Comparison of ENCODE assay signal across 17 cellular contexts in the genomic region with DNA sequence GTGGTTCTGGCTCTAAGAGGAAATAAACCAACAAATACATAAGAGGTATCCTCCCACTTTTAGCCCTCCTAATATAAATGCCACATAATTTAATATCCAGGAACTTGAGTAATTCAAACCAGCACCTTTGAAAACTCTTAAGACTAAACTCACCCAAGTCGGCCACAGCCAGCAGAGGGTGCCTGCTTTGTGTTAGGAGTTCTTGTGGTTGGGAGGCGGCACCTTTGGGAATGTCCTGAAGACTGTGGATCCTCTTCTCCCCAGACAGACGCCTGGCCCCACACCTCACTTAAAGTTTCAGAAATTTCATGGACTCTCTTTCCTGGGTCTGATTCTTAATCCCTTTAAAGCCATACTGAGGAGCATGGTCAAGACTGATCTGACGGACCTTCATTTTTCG.
DNase-seq lines count a peak whose midpoint lies in the region; ATAC-seq and TF ChIP-seq lines count a peak whose summit lies in the region.
"Had no signal": no experiment of that assay in that cellular context is flagged by ENCODE, and none has a peak within 500 bp of the region (broad histone marks: within the 10 kb centered on the region; RNA-seq: fewer than 3 reads in every experiment).

No MANE protein-coding gene starts in this region.

- no peak overlapping the region for H3K4me3 Mint-ChIP-seq in WTC11
- H3K4me3 Mint-ChIP-seq: activated naive CD8-positive, alpha-beta T cell had no signal

- H3K27ac Mint-ChIP-seq in WTC11 = 0 out of 2 replicates have a peak overlapping the region, but pooled peaks have one; percentile 27
- H3K27ac Mint-ChIP-seq: activated naive CD8-positive, alpha-beta T cell had no signal

- no peak for DNase-seq in AG04449 (ENCODE audit: low read depth, low spot score)
- peak; percentile 13 for DNase-seq in HK-2 (ENCODE audit: unreplicated experiment)
- DNase-seq in WTC11 (ENCODE audit: low spot score) = no peak
- peak; percentile 58 for DNase-seq in glomerular visceral epithelial cell (ENCODE audit: extremely low spot score)
- DNase-seq in NCI-H446 treated with DMSO at 0.1 percent for 48 hours (lab: John Stamatoyannopoulos, UW) = no peak
- no peak for DNase-seq in NCI-H146 (lab: John Stamatoyannopoulos, UW)
- DNase-seq in HEK293T (ENCODE audit: extremely low spot score) = no peak
- DNase-seq: GDM1; glutamatergic neuron; MM.1S; NCI-H2171 treated with DMSO at 0.1 percent for 48 hours; OCI-M1; stimulated activated CD4-positive, alpha-beta T cell treated with anti-CD3 and anti-CD28 coated beads, Interleukin-4, amount 100 ng/mL, for 24 hours; stimulated activated naive CD4-positive, alpha-beta T cell treated with Interleukin-2 at 50 U/mL for 16 hours had no signal

- H3K4me1 Mint-ChIP-seq in WTC11 = peaks cover 15% of the 10 kb centered on the region

- TF ChIP-seq CTCF in AG04449 (IDR thresholded peaks at IDR 0.05; ENCODE audit: insufficient read depth, low read length, missing control alignments) (peak; percentile 42), WTC11 (IDR thresholded peaks at IDR 0.05) (no peak)

- CTCF ChIA-PET in AG04449 (lab: Yijun Ruan, JAX) (interaction anchor here (0.9 to 1.2 kb wide), 3 partner anchors 12 to 172 kb away, joined by 3 read pairs; no protein-coding TSS in a partner anchor), WTC11 (lab: Charles Lee) (no interaction called here), HEK293T (lab: Yijun Ruan, JAX) (no interaction called here)

- ATAC-seq in WTC11 (peak; percentile 44; the same call in 1 of the 2 replicates), GM18873 (IDR thresholded peaks at IDR 0.05; ENCODE audit: low FRiP score, unreplicated experiment) (no peak)

- no peaks in the 10 kb centered on the region for H3K9me3 Mint-ChIP-seq in WTC11

- no peak overlapping the region for H3K4me3 ChIP-seq in AG04449 (ENCODE audit: low read depth, low read length)
- H3K4me3 ChIP-seq: BLaER1 had no signal

- H3K27me3 Mint-ChIP-seq in WTC11 (ENCODE audit: low read depth) = no peaks in the 10 kb centered on the region
- H3K27me3 Mint-ChIP-seq: activated naive CD8-positive, alpha-beta T cell had no signal

- POLR2A ChIA-PET in AG04449 (lab: Yijun Ruan, JAX) (no interaction called here), WTC11 (lab: Charles Lee) (no interaction called here), HEK293T (lab: Yijun Ruan, JAX) (no interaction called here)

- H3K36me3 Mint-ChIP-seq in WTC11 = peaks cover 2% of the 10 kb centered on the region; the same call in 1 of the 2 replicates

TF ChIP-seq in WTC11, 78 proteins besides CTCF, POLR2A, EP300 and RAD21 (continues in another document):
- TF ChIP-seq ZNF232 (CRISPR knock-in tag; IDR thresholded peaks at IDR 0.05) = no peak
- TF ChIP-seq AFF4 (CRISPR knock-in tag; IDR thresholded peaks at IDR 0.05; ENCODE audit: borderline replicate concordance) = no peak
- TF ChIP-seq, protein P1, sequence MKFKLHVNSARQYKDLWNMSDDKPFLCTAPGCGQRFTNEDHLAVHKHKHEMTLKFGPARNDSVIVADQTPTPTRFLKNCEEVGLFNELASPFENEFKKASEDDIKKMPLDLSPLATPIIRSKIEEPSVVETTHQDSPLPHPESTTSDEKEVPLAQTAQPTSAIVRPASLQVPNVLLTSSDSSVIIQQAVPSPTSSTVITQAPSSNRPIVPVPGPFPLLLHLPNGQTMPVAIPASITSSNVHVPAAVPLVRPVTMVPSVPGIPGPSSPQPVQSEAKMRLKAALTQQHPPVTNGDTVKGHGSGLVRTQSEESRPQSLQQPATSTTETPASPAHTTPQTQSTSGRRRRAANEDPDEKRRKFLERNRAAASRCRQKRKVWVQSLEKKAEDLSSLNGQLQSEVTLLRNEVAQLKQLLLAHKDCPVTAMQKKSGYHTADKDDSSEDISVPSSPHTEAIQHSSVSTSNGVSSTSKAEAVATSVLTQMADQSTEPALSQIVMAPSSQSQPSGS (CRISPR knock-in tag; IDR thresholded peaks at IDR 0.05; ENCODE audit: borderline replicate concordance, low read depth) = no peak
- TF ChIP-seq TCF7 (CRISPR knock-in tag; IDR thresholded peaks at IDR 0.05; ENCODE audit: low read depth) = no peak

TF ChIP-seq in HEK293T, 16 proteins besides CTCF, POLR2A, EP300 and RAD21:
- no peak for TF ChIP-seq FOXK2 (IDR thresholded peaks at IDR 0.05)
- no peak for TF ChIP-seq ARNT (IDR thresholded peaks at IDR 0.05)
- TF ChIP-seq CTBP1 (IDR thresholded peaks at IDR 0.05; ENCODE audit: borderline replicate concordance) = no peak

Comparison
In these comparisons a context has a peak if more than half of its experiments do, and no peak if none do; other contexts are left out.
1. DNase-seq: peak in HK-2 (single experiment) and glomerular visceral epithelial cell (single experiment); none in AG04449 (single experiment), WTC11 (single experiment), NCI-H446 treated with DMSO at 0.1 percent for 48 hours (single experiment), NCI-H146 (single experiment) and HEK293T (single experiment).